In genomic region chr12:106154781-106155273, GRCh38 we compare ENCODE assay signal across 23 cellular contexts.
"Had no signal": no experiment of that assay in that cellular context is flagged by ENCODE, and none has a peak within 500 bp of the region (broad histone marks: within the 10 kb centered on the region; RNA-seq: fewer than 3 reads in every experiment).

No MANE protein-coding gene starts in this region.

- DNase-seq: activated CD4-positive, alpha-beta T cell treated with anti-CD3 and anti-CD28 coated beads for 36 hours; activated CD8-positive, alpha-beta memory T cell treated with anti-CD3 and anti-CD28 coated beads, Interleukin-2, amount 50 U/mL, for 4 hours; activated CD8-positive, alpha-beta T cell treated with anti-CD3 and anti-CD28 coated beads for 36 hours; activated gamma-delta T cell treated with Interleukin-2 at 50 U/mL for 16 hours; activated naive CD4-positive, alpha-beta T cell treated with anti-CD3 and anti-CD28 coated beads, Interleukin-2, amount 10 ng/mL, durations not matched to agents 7 days and 5 days; activated naive CD8-positive, alpha-beta T cell treated with anti-CD3 and anti-CD28 coated beads for 36 hours; activated T-cell treated with anti-CD3 and anti-CD28 coated beads, Interleukin-2, amount 50 U/mL, for 72 hours; brain microvascular endothelial cell; Kasumi-1; NCI-H1048; NCI-H146; NCI-H187 treated with DMSO at 0.1 percent for 48 hours; NCI-H2081 treated with DMSO at 0.1 percent for 48 hours; NCI-H226; NCI-H526 treated with DMSO at 0.1 percent for 48 hours; NK-92 treated with Interleukin-12 subunit alpha and Interleukin-12 subunit beta, amount 100 ng/mL, for 24 hours; OCI-M1; Right ventricle myocardium superior; SJCRH30; SK-N-SH; T-helper 1 cell; WERI-Rb-1 had no signal

- ATAC-seq: activated CD4-positive, alpha-beta T cell treated with anti-CD3 and anti-CD28 coated beads for 36 hours; activated CD8-positive, alpha-beta T cell treated with anti-CD3 and anti-CD28 coated beads for 36 hours; activated T-cell treated with anti-CD3 and anti-CD28 coated beads, Interleukin-2, amount 50 U/mL, for 72 hours; Panc1 had no signal
